ENCODE assay signal across 1 cellular context in the genomic region with DNA sequence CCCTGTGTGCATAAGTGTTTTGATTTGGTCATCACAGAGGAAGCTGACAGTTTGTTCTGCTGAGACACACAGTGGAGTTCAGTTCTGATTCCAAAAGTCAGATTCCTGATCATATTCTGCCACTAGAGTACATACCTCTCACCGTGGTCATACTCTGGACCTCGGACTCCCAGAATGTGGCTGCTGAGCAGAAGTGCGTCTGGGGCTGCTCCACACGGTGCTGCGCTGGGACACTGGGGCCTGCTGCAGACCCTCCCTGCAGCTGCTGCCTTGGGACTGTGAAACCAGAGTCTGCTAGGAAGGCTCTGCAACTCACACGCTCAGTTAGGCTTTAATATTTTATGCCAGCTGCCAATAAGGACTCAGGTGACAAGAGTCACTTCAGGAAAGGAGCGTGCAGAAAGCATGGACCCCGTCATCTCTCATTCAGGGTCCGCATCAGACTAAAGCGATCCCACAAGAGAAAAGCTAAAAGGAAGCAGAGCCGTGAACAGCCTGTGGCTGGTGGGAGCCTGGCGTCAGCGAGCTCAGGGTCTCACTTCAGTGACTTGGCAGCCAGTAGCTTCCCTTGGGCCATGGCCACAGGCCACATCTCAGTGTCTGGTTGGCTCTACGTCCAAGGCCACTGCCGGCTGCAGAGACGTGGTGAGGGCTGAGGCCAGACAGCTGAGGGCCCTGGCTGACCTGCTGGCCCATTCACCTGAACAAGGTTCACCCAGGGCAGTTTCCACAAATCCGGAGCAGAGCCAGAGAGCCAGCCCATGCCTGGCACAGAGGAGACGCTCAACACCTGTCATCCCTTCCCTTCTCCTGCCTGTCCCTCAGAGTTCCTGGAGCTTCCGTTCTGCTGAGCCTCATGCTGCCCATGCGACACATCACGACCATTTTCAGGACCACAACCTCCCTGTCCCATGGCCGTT.
TF ChIP-seq lines count a peak whose summit lies in the region.

No MANE protein-coding gene starts in this region.

TF ChIP-seq in HepG2, 621 proteins besides CTCF, POLR2A, EP300 and RAD21 (continued from another document and continues in another):
- TF ChIP-seq, protein P1, sequence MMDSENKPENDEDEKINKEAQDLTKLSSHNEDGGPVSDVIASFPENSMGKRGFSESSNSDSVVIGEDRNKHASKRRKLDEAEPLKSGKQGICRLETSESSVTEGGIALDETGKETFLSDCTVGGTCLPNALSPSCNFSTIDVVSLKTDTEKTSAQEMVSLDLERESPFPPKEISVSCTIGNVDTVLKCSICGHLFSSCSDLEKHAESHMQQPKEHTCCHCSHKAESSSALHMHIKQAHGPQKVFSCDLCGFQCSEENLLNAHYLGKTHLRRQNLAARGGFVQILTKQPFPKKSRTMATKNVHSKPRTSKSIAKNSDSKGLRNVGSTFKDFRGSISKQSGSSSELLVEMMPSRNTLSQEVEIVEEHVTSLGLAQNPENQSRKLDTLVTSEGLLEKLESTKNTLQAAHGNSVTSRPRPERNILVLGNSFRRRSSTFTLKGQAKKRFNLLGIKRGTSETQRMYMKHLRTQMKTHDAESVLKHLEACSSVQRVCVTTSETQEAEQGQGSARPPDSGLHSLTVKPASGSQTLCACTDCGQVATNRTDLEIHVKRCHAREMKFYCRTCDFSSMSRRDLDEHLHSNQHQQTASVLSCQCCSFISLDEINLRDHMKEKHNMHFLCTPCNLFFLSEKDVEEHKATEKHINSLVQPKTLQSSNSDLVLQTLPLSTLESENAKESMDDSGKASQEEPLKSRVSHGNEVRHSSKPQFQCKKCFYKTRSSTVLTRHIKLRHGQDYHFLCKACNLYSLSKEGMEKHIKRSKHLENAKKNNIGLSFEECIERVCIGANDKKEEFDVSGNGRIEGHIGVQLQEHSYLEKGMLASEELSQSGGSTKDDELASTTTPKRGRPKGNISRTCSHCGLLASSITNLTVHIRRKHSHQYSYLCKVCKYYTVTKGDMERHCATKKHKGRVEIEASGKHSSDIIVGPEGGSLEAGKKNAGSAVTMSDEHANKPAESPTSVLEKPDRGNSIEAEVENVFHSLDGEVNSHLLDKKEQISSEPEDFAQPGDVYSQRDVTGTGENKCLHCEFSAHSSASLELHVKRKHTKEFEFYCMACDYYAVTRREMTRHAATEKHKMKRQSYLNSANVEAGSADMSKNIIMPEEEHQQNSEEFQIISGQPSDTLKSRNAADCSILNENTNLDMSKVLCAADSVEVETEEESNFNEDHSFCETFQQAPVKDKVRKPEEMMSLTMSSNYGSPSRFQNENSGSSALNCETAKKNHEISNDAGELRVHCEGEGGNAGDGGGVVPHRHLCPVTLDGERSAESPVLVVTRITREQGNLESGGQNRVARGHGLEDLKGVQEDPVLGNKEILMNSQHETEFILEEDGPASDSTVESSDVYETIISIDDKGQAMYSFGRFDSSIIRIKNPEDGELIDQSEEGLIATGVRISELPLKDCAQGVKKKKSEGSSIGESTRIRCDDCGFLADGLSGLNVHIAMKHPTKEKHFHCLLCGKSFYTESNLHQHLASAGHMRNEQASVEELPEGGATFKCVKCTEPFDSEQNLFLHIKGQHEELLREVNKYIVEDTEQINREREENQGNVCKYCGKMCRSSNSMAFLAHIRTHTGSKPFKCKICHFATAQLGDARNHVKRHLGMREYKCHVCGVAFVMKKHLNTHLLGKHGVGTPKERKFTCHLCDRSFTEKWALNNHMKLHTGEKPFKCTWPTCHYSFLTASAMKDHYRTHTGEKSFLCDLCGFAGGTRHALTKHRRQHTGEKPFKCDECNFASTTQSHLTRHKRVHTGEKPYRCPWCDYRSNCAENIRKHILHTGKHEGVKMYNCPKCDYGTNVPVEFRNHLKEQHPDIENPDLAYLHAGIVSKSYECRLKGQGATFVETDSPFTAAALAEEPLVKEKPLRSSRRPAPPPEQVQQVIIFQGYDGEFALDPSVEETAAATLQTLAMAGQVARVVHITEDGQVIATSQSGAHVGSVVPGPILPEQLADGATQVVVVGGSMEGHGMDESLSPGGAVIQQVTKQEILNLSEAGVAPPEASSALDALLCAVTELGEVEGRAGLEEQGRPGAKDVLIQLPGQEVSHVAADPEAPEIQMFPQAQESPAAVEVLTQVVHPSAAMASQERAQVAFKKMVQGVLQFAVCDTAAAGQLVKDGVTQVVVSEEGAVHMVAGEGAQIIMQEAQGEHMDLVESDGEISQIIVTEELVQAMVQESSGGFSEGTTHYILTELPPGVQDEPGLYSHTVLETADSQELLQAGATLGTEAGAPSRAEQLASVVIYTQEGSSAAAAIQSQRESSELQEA (CRISPR knock-in tag; IDR thresholded peaks at IDR 0.05; ENCODE audit: not compliant biosample characterization): no peak
- TF ChIP-seq TAF15 (IDR thresholded peaks at IDR 0.05; ENCODE audit: low read depth, low read length, poor library complexity, severe bottlenecking): no peak
- TF ChIP-seq ZNF766 (CRISPR knock-in tag; IDR thresholded peaks at IDR 0.05; ENCODE audit: borderline replicate concordance): peak; percentile 91; the same call in 1 of the 2 replicates
- TF ChIP-seq CHD4 (IDR thresholded peaks at IDR 0.05; ENCODE audit: borderline replicate concordance, low read length): no peak
- TF ChIP-seq ZNF570 (CRISPR knock-in tag; IDR thresholded peaks at IDR 0.05; ENCODE audit: borderline replicate concordance): peak; percentile 83; the same call in 1 of the 2 replicates
- peak; percentile 70; the same call in 1 of the 2 replicates for TF ChIP-seq ZNF776 (CRISPR knock-in tag; IDR thresholded peaks at IDR 0.05)
- peak in 1 of 2 experiments; percentile 63; a peak in 1 of 4 replicates for TF ChIP-seq KLF16 (CRISPR knock-in tag; IDR thresholded peaks at IDR 0.05)
- TF ChIP-seq, protein P2, sequence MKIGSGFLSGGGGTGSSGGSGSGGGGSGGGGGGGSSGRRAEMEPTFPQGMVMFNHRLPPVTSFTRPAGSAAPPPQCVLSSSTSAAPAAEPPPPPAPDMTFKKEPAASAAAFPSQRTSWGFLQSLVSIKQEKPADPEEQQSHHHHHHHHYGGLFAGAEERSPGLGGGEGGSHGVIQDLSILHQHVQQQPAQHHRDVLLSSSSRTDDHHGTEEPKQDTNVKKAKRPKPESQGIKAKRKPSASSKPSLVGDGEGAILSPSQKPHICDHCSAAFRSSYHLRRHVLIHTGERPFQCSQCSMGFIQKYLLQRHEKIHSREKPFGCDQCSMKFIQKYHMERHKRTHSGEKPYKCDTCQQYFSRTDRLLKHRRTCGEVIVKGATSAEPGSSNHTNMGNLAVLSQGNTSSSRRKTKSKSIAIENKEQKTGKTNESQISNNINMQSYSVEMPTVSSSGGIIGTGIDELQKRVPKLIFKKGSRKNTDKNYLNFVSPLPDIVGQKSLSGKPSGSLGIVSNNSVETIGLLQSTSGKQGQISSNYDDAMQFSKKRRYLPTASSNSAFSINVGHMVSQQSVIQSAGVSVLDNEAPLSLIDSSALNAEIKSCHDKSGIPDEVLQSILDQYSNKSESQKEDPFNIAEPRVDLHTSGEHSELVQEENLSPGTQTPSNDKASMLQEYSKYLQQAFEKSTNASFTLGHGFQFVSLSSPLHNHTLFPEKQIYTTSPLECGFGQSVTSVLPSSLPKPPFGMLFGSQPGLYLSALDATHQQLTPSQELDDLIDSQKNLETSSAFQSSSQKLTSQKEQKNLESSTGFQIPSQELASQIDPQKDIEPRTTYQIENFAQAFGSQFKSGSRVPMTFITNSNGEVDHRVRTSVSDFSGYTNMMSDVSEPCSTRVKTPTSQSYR (CRISPR knock-in tag; IDR thresholded peaks at IDR 0.05; ENCODE audit: borderline replicate concordance): peak; percentile 53; the same call in 1 of the 2 replicates
- peak; percentile 85 for TF ChIP-seq HNRNPL (IDR thresholded peaks at IDR 0.05; ENCODE audit: low read depth, low read length)
- no peak for TF ChIP-seq ZNF530 (CRISPR knock-in tag; IDR thresholded peaks at IDR 0.05; ENCODE audit: low read depth)
- no peak for TF ChIP-seq REXO4 (CRISPR knock-in tag; IDR thresholded peaks at IDR 0.05; ENCODE audit: borderline replicate concordance)
- TF ChIP-seq ELF1 (CRISPR knock-in tag; IDR thresholded peaks at IDR 0.05): peak; percentile 47; the same call in 1 of the 2 replicates
- TF ChIP-seq KLF15 (CRISPR knock-in tag; IDR thresholded peaks at IDR 0.05; ENCODE audit: borderline replicate concordance): no peak
- no peak for TF ChIP-seq CEBPB (IDR thresholded peaks at IDR 0.05; ENCODE audit: borderline replicate concordance, low read depth, low read length)
- peak; percentile 86 for TF ChIP-seq ZFP91 (CRISPR knock-in tag; IDR thresholded peaks at IDR 0.05; ENCODE audit: borderline replicate concordance)
- peak; percentile 85 for TF ChIP-seq ZMAT3 (CRISPR knock-in tag; conservative IDR thresholded peaks at IDR 0.05)
- peak; percentile 18; the same call in 1 of the 2 replicates for TF ChIP-seq ZNF263 (CRISPR knock-in tag; IDR thresholded peaks at IDR 0.05)
- TF ChIP-seq ZUFSP (CRISPR knock-in tag; IDR thresholded peaks at IDR 0.05; ENCODE audit: borderline replicate concordance): no peak
- TF ChIP-seq ZNF367 (CRISPR knock-in tag; IDR thresholded peaks at IDR 0.05; ENCODE audit: borderline replicate concordance): no peak
- TF ChIP-seq REPIN1 (CRISPR knock-in tag; IDR thresholded peaks at IDR 0.05; ENCODE audit: borderline replicate concordance, low read depth): peak; percentile 69
- no peak for TF ChIP-seq PAF1 (CRISPR knock-in tag; IDR thresholded peaks at IDR 0.05)
- no peak for TF ChIP-seq MATR3 (CRISPR knock-in tag; IDR thresholded peaks at IDR 0.05)
- TF ChIP-seq ETV6 (CRISPR knock-in tag; conservative IDR thresholded peaks at IDR 0.05): no peak; the same call in 1 of the 2 replicates
- peak; percentile 96 for TF ChIP-seq HNF4G (IDR thresholded peaks at IDR 0.05; ENCODE audit: borderline replicate concordance, low read depth, low read length)
- TF ChIP-seq HNF4G (CRISPR knock-in tag; IDR thresholded peaks at IDR 0.05; ENCODE audit: borderline replicate concordance, low read depth): peak; percentile 38; the same call in 1 of the 2 replicates
- peak; percentile 67 for TF ChIP-seq ZNF547 (CRISPR knock-in tag; IDR thresholded peaks at IDR 0.05)
- TF ChIP-seq, protein P3, sequence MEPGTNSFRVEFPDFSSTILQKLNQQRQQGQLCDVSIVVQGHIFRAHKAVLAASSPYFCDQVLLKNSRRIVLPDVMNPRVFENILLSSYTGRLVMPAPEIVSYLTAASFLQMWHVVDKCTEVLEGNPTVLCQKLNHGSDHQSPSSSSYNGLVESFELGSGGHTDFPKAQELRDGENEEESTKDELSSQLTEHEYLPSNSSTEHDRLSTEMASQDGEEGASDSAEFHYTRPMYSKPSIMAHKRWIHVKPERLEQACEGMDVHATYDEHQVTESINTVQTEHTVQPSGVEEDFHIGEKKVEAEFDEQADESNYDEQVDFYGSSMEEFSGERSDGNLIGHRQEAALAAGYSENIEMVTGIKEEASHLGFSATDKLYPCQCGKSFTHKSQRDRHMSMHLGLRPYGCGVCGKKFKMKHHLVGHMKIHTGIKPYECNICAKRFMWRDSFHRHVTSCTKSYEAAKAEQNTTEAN (CRISPR knock-in tag; conservative IDR thresholded peaks at IDR 0.05): peak; percentile 80
- TF ChIP-seq, protein P4, sequence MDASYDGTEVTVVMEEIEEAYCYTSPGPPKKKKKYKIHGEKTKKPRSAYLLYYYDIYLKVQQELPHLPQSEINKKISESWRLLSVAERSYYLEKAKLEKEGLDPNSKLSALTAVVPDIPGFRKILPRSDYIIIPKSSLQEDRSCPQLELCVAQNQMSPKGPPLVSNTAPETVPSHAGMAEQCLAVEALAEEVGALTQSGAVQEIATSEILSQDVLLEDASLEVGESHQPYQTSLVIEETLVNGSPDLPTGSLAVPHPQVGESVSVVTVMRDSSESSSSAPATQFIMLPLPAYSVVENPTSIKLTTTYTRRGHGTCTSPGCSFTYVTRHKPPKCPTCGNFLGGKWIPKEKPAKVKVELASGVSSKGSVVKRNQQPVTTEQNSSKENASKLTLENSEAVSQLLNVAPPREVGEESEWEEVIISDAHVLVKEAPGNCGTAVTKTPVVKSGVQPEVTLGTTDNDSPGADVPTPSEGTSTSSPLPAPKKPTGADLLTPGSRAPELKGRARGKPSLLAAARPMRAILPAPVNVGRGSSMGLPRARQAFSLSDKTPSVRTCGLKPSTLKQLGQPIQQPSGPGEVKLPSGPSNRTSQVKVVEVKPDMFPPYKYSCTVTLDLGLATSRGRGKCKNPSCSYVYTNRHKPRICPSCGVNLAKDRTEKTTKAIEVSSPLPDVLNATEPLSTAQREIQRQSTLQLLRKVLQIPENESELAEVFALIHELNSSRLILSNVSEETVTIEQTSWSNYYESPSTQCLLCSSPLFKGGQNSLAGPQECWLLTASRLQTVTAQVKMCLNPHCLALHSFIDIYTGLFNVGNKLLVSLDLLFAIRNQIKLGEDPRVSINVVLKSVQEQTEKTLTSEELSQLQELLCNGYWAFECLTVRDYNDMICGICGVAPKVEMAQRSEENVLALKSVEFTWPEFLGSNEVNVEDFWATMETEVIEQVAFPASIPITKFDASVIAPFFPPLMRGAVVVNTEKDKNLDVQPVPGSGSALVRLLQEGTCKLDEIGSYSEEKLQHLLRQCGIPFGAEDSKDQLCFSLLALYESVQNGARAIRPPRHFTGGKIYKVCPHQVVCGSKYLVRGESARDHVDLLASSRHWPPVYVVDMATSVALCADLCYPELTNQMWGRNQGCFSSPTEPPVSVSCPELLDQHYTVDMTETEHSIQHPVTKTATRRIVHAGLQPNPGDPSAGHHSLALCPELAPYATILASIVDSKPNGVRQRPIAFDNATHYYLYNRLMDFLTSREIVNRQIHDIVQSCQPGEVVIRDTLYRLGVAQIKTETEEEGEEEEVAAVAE (CRISPR knock-in tag; IDR thresholded peaks at IDR 0.05; ENCODE audit: borderline replicate concordance): no peak; the same call in 1 of the 2 replicates
- 0 out of 2 replicates have a peak, but pooled peaks have one; percentile 41 for TF ChIP-seq ZNF33B (CRISPR knock-in tag; IDR thresholded peaks at IDR 0.05)
- 0 out of 2 replicates have a peak, but pooled peaks have one; percentile 53 for TF ChIP-seq ZNF780A (CRISPR knock-in tag; IDR thresholded peaks at IDR 0.05)
- TF ChIP-seq ZNF839 (CRISPR knock-in tag; IDR thresholded peaks at IDR 0.05; ENCODE audit: borderline replicate concordance): peak; percentile 83
